1 cellular context compared by ENCODE assay signal in genomic region chr20:46709055-46709458, GRCh38.
A peak's percentile ranks its signal among the peaks of the same experiment; 100 is the strongest.
TF ChIP-seq lines count a peak whose summit lies in the region.

No MANE protein-coding gene starts in this region.

TF ChIP-seq in HepG2, 621 proteins besides CTCF, POLR2A, EP300 and RAD21 (continued from another document and continues in another):
- TF ChIP-seq SNAPC4 (CRISPR knock-in tag; IDR thresholded peaks at IDR 0.05) (no peak), NFKBIZ (CRISPR knock-in tag; IDR thresholded peaks at IDR 0.05) (no peak), NFRKB (IDR thresholded peaks at IDR 0.05) (no peak), HCFC1 (IDR thresholded peaks at IDR 0.05; ENCODE audit: low read depth, low read length) (no peak), MEIS2 (CRISPR knock-in tag; IDR thresholded peaks at IDR 0.05) (no peak), SOX13 (IDR thresholded peaks at IDR 0.05) (no peak), SOX13 (CRISPR knock-in tag; conservative IDR thresholded peaks at IDR 0.05 in 1 of 2, IDR thresholded peaks at IDR 0.05 in 1 of 2) (peak in 1 of 2 experiments; percentile 3; a peak in 1 of 4 replicates), RARA (CRISPR knock-in tag; IDR thresholded peaks at IDR 0.05) (no peak), ZNF225 (CRISPR knock-in tag; IDR thresholded peaks at IDR 0.05) (0 out of 2 replicates have a peak, but pooled peaks have one; percentile 35), ATF3 (CRISPR knock-in tag; IDR thresholded peaks at IDR 0.05) (no peak), IRX3 (CRISPR knock-in tag; IDR thresholded peaks at IDR 0.05; ENCODE audit: borderline replicate concordance, low read depth) (no peak), ZNF296 (CRISPR knock-in tag; conservative IDR thresholded peaks at IDR 0.05) (no peak), PCBP1 (IDR thresholded peaks at IDR 0.05; ENCODE audit: borderline replicate concordance, low read depth, low read length) (no peak), FOXJ3 (CRISPR knock-in tag; IDR thresholded peaks at IDR 0.05; ENCODE audit: borderline replicate concordance) (no peak; the same call in 1 of the 2 replicates), DNMT1 (CRISPR knock-in tag; IDR thresholded peaks at IDR 0.05) (no peak), GTF3A (CRISPR knock-in tag; conservative IDR thresholded peaks at IDR 0.05) (no peak), MTF2 (CRISPR knock-in tag; IDR thresholded peaks at IDR 0.05; ENCODE audit: borderline replicate concordance) (no peak), ZBTB7B (CRISPR knock-in tag; IDR thresholded peaks at IDR 0.05) (no peak), GPN1 (CRISPR knock-in tag; IDR thresholded peaks at IDR 0.05; ENCODE audit: borderline replicate concordance) (no peak), NBN (conservative IDR thresholded peaks at IDR 0.05) (0 out of 2 replicates have a peak, but pooled peaks have one; percentile 29), ZMAT5 (CRISPR knock-in tag; IDR thresholded peaks at IDR 0.05; ENCODE audit: borderline replicate concordance, low read depth) (no peak), YEATS4 (CRISPR knock-in tag; IDR thresholded peaks at IDR 0.05; ENCODE audit: borderline replicate concordance) (no peak), LCORL (IDR thresholded peaks at IDR 0.05) (no peak), LCORL (CRISPR knock-in tag; IDR thresholded peaks at IDR 0.05) (no peak), HES4 (CRISPR knock-in tag; IDR thresholded peaks at IDR 0.05; ENCODE audit: borderline replicate concordance) (no peak), ISX (CRISPR knock-in tag; conservative IDR thresholded peaks at IDR 0.05) (no peak), SMARCC2 (IDR thresholded peaks at IDR 0.05) (no peak)
- TF ChIP-seq, protein P1, sequence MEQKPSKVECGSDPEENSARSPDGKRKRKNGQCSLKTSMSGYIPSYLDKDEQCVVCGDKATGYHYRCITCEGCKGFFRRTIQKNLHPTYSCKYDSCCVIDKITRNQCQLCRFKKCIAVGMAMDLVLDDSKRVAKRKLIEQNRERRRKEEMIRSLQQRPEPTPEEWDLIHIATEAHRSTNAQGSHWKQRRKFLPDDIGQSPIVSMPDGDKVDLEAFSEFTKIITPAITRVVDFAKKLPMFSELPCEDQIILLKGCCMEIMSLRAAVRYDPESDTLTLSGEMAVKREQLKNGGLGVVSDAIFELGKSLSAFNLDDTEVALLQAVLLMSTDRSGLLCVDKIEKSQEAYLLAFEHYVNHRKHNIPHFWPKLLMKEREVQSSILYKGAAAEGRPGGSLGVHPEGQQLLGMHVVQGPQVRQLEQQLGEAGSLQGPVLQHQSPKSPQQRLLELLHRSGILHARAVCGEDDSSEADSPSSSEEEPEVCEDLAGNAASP (CRISPR knock-in tag; IDR thresholded peaks at IDR 0.05; ENCODE audit: borderline replicate concordance), result no peak
- TF ChIP-seq, protein P2, sequence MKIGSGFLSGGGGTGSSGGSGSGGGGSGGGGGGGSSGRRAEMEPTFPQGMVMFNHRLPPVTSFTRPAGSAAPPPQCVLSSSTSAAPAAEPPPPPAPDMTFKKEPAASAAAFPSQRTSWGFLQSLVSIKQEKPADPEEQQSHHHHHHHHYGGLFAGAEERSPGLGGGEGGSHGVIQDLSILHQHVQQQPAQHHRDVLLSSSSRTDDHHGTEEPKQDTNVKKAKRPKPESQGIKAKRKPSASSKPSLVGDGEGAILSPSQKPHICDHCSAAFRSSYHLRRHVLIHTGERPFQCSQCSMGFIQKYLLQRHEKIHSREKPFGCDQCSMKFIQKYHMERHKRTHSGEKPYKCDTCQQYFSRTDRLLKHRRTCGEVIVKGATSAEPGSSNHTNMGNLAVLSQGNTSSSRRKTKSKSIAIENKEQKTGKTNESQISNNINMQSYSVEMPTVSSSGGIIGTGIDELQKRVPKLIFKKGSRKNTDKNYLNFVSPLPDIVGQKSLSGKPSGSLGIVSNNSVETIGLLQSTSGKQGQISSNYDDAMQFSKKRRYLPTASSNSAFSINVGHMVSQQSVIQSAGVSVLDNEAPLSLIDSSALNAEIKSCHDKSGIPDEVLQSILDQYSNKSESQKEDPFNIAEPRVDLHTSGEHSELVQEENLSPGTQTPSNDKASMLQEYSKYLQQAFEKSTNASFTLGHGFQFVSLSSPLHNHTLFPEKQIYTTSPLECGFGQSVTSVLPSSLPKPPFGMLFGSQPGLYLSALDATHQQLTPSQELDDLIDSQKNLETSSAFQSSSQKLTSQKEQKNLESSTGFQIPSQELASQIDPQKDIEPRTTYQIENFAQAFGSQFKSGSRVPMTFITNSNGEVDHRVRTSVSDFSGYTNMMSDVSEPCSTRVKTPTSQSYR (CRISPR knock-in tag; IDR thresholded peaks at IDR 0.05; ENCODE audit: borderline replicate concordance), result no peak
- TF ChIP-seq, protein P3, sequence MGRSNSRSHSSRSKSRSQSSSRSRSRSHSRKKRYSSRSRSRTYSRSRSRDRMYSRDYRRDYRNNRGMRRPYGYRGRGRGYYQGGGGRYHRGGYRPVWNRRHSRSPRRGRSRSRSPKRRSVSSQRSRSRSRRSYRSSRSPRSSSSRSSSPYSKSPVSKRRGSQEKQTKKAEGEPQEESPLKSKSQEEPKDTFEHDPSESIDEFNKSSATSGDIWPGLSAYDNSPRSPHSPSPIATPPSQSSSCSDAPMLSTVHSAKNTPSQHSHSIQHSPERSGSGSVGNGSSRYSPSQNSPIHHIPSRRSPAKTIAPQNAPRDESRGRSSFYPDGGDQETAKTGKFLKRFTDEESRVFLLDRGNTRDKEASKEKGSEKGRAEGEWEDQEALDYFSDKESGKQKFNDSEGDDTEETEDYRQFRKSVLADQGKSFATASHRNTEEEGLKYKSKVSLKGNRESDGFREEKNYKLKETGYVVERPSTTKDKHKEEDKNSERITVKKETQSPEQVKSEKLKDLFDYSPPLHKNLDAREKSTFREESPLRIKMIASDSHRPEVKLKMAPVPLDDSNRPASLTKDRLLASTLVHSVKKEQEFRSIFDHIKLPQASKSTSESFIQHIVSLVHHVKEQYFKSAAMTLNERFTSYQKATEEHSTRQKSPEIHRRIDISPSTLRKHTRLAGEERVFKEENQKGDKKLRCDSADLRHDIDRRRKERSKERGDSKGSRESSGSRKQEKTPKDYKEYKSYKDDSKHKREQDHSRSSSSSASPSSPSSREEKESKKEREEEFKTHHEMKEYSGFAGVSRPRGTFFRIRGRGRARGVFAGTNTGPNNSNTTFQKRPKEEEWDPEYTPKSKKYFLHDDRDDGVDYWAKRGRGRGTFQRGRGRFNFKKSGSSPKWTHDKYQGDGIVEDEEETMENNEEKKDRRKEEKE (IDR thresholded peaks at IDR 0.05), result no peak
- TF ChIP-seq, protein P4, sequence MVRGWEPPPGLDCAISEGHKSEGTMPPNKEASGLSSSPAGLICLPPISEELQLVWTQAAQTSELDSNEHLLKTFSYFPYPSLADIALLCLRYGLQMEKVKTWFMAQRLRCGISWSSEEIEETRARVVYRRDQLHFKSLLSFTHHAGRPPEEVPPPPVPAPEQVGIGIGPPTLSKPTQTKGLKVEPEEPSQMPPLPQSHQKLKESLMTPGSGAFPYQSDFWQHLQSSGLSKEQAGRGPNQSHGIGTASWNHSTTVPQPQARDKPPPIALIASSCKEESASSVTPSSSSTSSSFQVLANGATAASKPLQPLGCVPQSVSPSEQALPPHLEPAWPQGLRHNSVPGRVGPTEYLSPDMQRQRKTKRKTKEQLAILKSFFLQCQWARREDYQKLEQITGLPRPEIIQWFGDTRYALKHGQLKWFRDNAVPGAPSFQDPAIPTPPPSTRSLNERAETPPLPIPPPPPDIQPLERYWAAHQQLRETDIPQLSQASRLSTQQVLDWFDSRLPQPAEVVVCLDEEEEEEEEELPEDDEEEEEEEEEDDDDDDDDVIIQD (CRISPR knock-in tag; IDR thresholded peaks at IDR 0.05; ENCODE audit: low read depth), result no peak
- TF ChIP-seq, protein P5, sequence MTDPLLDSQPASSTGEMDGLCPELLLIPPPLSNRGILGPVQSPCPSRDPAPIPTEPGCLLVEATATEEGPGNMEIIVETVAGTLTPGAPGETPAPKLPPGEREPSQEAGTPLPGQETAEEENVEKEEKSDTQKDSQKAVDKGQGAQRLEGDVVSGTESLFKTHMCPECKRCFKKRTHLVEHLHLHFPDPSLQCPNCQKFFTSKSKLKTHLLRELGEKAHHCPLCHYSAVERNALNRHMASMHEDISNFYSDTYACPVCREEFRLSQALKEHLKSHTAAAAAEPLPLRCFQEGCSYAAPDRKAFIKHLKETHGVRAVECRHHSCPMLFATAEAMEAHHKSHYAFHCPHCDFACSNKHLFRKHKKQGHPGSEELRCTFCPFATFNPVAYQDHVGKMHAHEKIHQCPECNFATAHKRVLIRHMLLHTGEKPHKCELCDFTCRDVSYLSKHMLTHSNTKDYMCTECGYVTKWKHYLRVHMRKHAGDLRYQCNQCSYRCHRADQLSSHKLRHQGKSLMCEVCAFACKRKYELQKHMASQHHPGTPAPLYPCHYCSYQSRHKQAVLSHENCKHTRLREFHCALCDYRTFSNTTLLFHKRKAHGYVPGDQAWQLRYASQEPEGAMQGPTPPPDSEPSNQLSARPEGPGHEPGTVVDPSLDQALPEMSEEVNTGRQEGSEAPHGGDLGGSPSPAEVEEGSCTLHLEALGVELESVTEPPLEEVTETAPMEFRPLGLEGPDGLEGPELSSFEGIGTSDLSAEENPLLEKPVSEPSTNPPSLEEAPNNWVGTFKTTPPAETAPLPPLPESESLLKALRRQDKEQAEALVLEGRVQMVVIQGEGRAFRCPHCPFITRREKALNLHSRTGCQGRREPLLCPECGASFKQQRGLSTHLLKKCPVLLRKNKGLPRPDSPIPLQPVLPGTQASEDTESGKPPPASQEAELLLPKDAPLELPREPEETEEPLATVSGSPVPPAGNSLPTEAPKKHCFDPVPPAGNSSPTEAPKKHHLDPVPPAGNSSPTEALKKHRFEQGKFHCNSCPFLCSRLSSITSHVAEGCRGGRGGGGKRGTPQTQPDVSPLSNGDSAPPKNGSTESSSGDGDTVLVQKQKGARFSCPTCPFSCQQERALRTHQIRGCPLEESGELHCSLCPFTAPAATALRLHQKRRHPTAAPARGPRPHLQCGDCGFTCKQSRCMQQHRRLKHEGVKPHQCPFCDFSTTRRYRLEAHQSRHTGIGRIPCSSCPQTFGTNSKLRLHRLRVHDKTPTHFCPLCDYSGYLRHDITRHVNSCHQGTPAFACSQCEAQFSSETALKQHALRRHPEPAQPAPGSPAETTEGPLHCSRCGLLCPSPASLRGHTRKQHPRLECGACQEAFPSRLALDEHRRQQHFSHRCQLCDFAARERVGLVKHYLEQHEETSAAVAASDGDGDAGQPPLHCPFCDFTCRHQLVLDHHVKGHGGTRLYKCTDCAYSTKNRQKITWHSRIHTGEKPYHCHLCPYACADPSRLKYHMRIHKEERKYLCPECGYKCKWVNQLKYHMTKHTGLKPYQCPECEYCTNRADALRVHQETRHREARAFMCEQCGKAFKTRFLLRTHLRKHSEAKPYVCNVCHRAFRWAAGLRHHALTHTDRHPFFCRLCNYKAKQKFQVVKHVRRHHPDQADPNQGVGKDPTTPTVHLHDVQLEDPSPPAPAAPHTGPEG (CRISPR knock-in tag; IDR thresholded peaks at IDR 0.05), result no peak
- TF ChIP-seq, protein P6, sequence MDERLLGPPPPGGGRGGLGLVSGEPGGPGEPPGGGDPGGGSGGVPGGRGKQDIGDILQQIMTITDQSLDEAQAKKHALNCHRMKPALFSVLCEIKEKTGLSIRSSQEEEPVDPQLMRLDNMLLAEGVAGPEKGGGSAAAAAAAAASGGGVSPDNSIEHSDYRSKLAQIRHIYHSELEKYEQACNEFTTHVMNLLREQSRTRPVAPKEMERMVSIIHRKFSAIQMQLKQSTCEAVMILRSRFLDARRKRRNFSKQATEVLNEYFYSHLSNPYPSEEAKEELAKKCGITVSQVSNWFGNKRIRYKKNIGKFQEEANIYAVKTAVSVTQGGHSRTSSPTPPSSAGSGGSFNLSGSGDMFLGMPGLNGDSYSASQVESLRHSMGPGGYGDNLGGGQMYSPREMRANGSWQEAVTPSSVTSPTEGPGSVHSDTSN (CRISPR knock-in tag; IDR thresholded peaks at IDR 0.05), result no peak
- TF ChIP-seq, protein P7, sequence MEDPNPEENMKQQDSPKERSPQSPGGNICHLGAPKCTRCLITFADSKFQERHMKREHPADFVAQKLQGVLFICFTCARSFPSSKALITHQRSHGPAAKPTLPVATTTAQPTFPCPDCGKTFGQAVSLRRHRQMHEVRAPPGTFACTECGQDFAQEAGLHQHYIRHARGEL (CRISPR knock-in tag; IDR thresholded peaks at IDR 0.05), result no peak
- TF ChIP-seq, protein P8, sequence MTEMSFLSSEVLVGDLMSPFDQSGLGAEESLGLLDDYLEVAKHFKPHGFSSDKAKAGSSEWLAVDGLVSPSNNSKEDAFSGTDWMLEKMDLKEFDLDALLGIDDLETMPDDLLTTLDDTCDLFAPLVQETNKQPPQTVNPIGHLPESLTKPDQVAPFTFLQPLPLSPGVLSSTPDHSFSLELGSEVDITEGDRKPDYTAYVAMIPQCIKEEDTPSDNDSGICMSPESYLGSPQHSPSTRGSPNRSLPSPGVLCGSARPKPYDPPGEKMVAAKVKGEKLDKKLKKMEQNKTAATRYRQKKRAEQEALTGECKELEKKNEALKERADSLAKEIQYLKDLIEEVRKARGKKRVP (CRISPR knock-in tag; IDR thresholded peaks at IDR 0.05), result peak in 1 of 2 experiments; percentile 39; a peak in 1 of 4 replicates
